ENCODE assay signal across 1 cellular context in the genomic region with DNA sequence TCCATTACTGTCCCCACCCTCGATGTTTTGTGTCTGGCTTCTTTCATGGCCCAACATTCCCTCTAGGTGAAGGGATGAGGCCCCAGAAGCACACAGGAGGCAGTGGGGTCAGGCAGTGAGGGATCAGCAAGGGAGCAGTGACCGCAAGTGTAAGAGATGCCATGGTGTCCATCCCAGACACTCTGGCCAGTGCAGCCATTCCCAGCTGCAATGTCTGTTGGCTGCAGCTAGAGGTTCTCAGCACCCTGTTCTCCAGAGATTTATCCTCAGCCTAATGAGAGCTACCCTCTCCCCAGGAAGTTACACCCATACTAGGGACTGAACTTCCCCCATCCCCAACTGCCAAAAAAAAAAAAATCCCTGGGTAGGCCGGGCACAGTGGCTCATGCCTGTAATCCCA.
TF ChIP-seq lines count a peak whose summit lies in the region.

No MANE protein-coding gene starts in this region.

TF ChIP-seq in GM23338, 12 proteins besides CTCF, POLR2A, EP300 and RAD21 (continued from another document):
- no peak for TF ChIP-seq STAT1 (IDR thresholded peaks at IDR 0.05; ENCODE audit: unreplicated experiment)
- TF ChIP-seq EZH2 (IDR thresholded peaks at IDR 0.05; ENCODE audit: low read depth, unreplicated experiment) = no peak
TF ChIP-seq in GM23338: peak in this region for 0.
